1 cellular context compared by ENCODE assay signal in the genomic region with DNA sequence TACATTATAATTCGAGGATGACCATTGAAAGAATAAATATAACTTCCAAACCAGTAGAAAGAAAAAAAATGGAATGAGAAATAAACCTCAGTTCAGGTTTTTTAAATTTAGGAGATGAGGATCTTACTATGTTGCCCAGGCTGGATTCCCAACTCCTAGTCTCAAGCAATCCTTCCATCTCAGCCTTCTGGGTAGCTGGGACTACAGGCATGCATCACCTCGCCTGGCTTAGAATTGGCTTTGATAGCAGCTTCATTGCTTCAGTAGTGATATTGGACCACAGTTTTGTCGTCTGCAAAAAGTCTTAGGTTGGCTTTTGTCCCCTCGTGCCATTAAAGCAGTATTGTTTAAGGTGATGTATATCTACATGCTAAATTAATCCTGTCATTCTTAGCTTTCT.
TF ChIP-seq lines count a peak whose summit lies in the region.

No MANE protein-coding gene starts in this region.

TF ChIP-seq in HepG2, 621 proteins besides CTCF, POLR2A, EP300 and RAD21:
- peak; percentile 84 for TF ChIP-seq ZNF121 (CRISPR knock-in tag; IDR thresholded peaks at IDR 0.05)
- no peak for TF ChIP-seq NFE2L1 (CRISPR knock-in tag; IDR thresholded peaks at IDR 0.05; ENCODE audit: borderline replicate concordance)
